11 cellular contexts compared by ENCODE assay signal in genomic region chr14:105316968-105317498, GRCh38. TPM values are rescaled to one million over a fixed set of nuclear protein-coding genes. Genes with fewer than 3 reads are reported as not detected.
DNase-seq lines count a peak whose midpoint lies in the region; ATAC-seq lines count a peak whose summit lies in the region.
"Had no signal": no experiment of that assay in that cellular context is flagged by ENCODE, and none has a peak within 500 bp of the region (broad histone marks: within the 10 kb centered on the region; RNA-seq: fewer than 3 reads in every experiment).

No MANE protein-coding gene starts in this region.

- H3K9me3 ChIP-seq in T-helper 17 cell (ENCODE audit: control insufficient read depth, low read length, poor library complexity, severe bottlenecking) (no peaks in the 10 kb centered on the region), subcutaneous abdominal adipose tissue (ENCODE audit: control insufficient read depth in 5 of 5, low read length in 5 of 5) (no peaks in the 10 kb centered on the region)
- H3K9me3 ChIP-seq: colonic mucosa, ovary, SJSA1 had no signal

- H3K4me3 Mint-ChIP-seq in activated T-cell treated with anti-CD3 and anti-CD28 coated beads, Interleukin-2, amount 50 U/mL, for 24 hours: peak overlapping the region; percentile 27
- peak overlapping the region; percentile 95 for H3K4me3 Mint-ChIP-seq in T-helper 17 cell

- H3K9me3 Mint-ChIP-seq in activated T-cell treated with anti-CD3 and anti-CD28 coated beads, Interleukin-2, amount 50 U/mL, for 24 hours: no peaks in the 10 kb centered on the region

- peaks cover 10 to 44% (median 39%) of the 10 kb centered on the region in 5 donors for H3K4me1 ChIP-seq in subcutaneous abdominal adipose tissue (ENCODE audit: control insufficient read depth in 5 of 5, insufficient read depth in 5 of 5, low read length in 5 of 5)

- H3K27me3 ChIP-seq in layer of hippocampus (ENCODE audit: control insufficient read depth, insufficient read depth, low read length) (no peaks in the 10 kb centered on the region), subcutaneous abdominal adipose tissue (ENCODE audit: control insufficient read depth in 5 of 5, insufficient read depth in 4 of 5, low read length in 5 of 5) (no peaks in the 10 kb centered on the region)
- H3K27me3 ChIP-seq: colonic mucosa, ovary, SJSA1 had no signal

- H3K4me3 ChIP-seq in subcutaneous abdominal adipose tissue (ENCODE audit: low read depth in 1 of 5, low read length in 5 of 5): peak overlapping the region in 3 of 5 donors; percentile 4 to 54 (median 13)
- H3K4me3 ChIP-seq: colonic mucosa, ovary, SJSA1 had no signal

- DNase-seq in activated T-cell treated with anti-CD3 and anti-CD28 coated beads, Interleukin-2, amount 50 U/mL, for 24 hours: no peak
- DNase-seq in activated T-cell treated with anti-CD3 and anti-CD28 coated beads for 4 hours (no peak), T-helper 17 cell (no peak), NCI-H226 (no peak), NCI-H1436 treated with DMSO at 0.1 percent for 48 hours (lab: John Stamatoyannopoulos, UW) (no peak), NCI-H1417 (lab: John Stamatoyannopoulos, UW) (no peak)
- DNase-seq: colonic mucosa, ovary had no signal

- H3K36me3 ChIP-seq in subcutaneous abdominal adipose tissue (ENCODE audit: control insufficient read depth in 5 of 5, insufficient read depth in 5 of 5, low read length in 5 of 5): no peaks in the 10 kb centered on the region
- H3K36me3 ChIP-seq: colonic mucosa, ovary, SJSA1 had no signal

- no peak for ATAC-seq in T-helper 17 cell

- peaks cover 37% of the 10 kb centered on the region for H3K4me1 Mint-ChIP-seq in activated T-cell treated with anti-CD3 and anti-CD28 coated beads, Interleukin-2, amount 50 U/mL, for 24 hours (ENCODE audit: low read depth)
- peaks cover 15% of the 10 kb centered on the region for H3K4me1 Mint-ChIP-seq in T-helper 17 cell

- no peak overlapping the region for H3K27ac Mint-ChIP-seq in activated T-cell treated with anti-CD3 and anti-CD28 coated beads, Interleukin-2, amount 50 U/mL, for 24 hours
- peak overlapping the region; percentile 47 for H3K27ac Mint-ChIP-seq in T-helper 17 cell

- H3K27me3 Mint-ChIP-seq in activated T-cell treated with anti-CD3 and anti-CD28 coated beads, Interleukin-2, amount 50 U/mL, for 24 hours: no peaks in the 10 kb centered on the region
- no peaks in the 10 kb centered on the region for H3K27me3 Mint-ChIP-seq in T-helper 17 cell

- H3K36me3 Mint-ChIP-seq in activated T-cell treated with anti-CD3 and anti-CD28 coated beads, Interleukin-2, amount 50 U/mL, for 24 hours (ENCODE audit: low read depth): peaks cover 6% of the 10 kb centered on the region
- H3K36me3 Mint-ChIP-seq in T-helper 17 cell (ENCODE audit: low read depth): no peaks in the 10 kb centered on the region

- H3K9ac ChIP-seq in subcutaneous abdominal adipose tissue (ENCODE audit: low read length in 5 of 5): peak overlapping the region in 2 of 5 donors; percentile 8 to 35

- peak overlapping the region; percentile 43 for H3K27ac ChIP-seq in layer of hippocampus (ENCODE audit: low read depth, low read length)
- H3K27ac ChIP-seq in subcutaneous abdominal adipose tissue (ENCODE audit: low read depth, low read length): peak overlapping the region; percentile 46
- H3K27ac ChIP-seq: colonic mucosa, ovary, SJSA1 had no signal

RNA-seq across cellular contexts. Expression of gene PACS2, which starts 2.5 kb away (rescaled TPM):
- total RNA-seq in T-helper 17 cell: 10 to 100 TPM; 56.0 to 64.9 TPM

RNA-seq across cellular contexts. Expression of gene BRF1, which starts 16.2 kb away (rescaled TPM):
- total RNA-seq in T-helper 17 cell: 10 to 100 TPM; 60.1 to 62.6 TPM
